ENCODE assay signal across 21 cellular contexts in the genomic region with DNA sequence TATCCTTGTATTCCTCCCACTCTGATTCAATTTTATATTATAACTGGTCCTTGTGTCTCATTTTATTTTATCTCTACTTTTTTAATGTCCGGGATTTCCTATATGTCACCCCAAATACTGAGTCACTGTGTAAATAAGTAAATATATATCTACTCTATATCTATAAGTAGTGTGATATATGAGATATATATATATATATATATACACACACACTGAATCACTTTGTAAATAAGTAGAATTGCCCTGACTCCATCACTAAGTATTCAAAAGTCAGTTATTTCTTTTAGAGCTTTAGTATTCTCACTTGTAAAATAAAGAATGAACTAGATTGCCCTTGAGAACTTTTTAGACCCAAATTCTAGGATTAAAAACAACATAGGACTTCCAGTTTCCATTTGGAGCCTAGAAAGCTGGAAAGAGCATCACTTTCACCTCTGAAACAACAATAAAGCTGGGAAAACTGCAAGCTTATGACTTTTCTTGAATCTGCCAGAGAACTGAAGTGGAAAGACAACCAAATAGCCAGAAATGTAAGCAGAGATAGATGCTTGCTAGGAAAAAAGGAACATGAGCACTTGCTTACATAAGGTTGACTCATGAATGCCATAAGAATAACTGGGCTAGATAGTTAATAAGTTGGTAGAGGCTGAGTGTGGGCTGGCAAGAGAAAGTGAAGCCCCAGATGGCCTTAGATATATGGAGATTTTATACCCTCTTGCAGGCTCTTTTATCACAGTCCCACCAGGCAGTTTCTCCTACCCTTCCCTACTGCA.
DNase-seq lines count a peak whose midpoint lies in the region; ATAC-seq and TF ChIP-seq lines count a peak whose summit lies in the region.
"Had no signal": no experiment of that assay in that cellular context is flagged by ENCODE, and none has a peak within 500 bp of the region (broad histone marks: within the 10 kb centered on the region; RNA-seq: fewer than 3 reads in every experiment).

No MANE protein-coding gene starts in this region.

- peak; percentile 83 for ATAC-seq in SK-N-SH treated with all-trans-retinoic acid at 6 μM for 48 hours
- ATAC-seq in natural killer cell treated with Interleukin-12 subunit alpha and Interleukin-12 subunit beta and Interleukin-15 and Interleukin-18, amount 100 ng/mL, for 72 hours, result no peak
- ATAC-seq in naive thymus-derived CD8-positive, alpha-beta T cell, result no peak
- ATAC-seq: activated naive CD4-positive, alpha-beta T cell treated with anti-CD3 and anti-CD28 coated beads, Interleukin-2, amount 50 U/mL, for 72 hours; left lobe of liver had no signal

- no peaks in the 10 kb centered on the region for H3K36me3 Mint-ChIP-seq in natural killer cell treated with Interleukin-12 subunit alpha and Interleukin-12 subunit beta and Interleukin-15 and Interleukin-18, amount 100 ng/mL, for 72 hours
- H3K36me3 Mint-ChIP-seq in naive thymus-derived CD8-positive, alpha-beta T cell, result no peaks in the 10 kb centered on the region
- H3K36me3 Mint-ChIP-seq: activated naive CD4-positive, alpha-beta T cell treated with anti-CD3 and anti-CD28 coated beads, Interleukin-2, amount 50 U/mL, for 72 hours had no signal

- no peaks in the 10 kb centered on the region for H3K4me1 ChIP-seq in fibroblast of lung (ENCODE audit: control insufficient read depth, extremely low read depth, insufficient read depth, low read length)

- no peak for TF ChIP-seq CTCF in fibroblast of lung (conservative IDR thresholded peaks at IDR 0.05 in 1 of 2, IDR thresholded peaks at IDR 0.05 in 1 of 2; ENCODE audit: low read depth in 1 of 2, low read length in 2 of 2)

- H3K9ac ChIP-seq in fibroblast of lung (ENCODE audit: insufficient read depth, low read length), result no peak overlapping the region

- H3K27me3 ChIP-seq in fibroblast of lung (ENCODE audit: control insufficient read depth, insufficient read depth, low read length), result no peaks in the 10 kb centered on the region

- H3K36me3 ChIP-seq in fibroblast of lung (ENCODE audit: control insufficient read depth, insufficient read depth, low read length), result no peaks in the 10 kb centered on the region

- H2AFZ ChIP-seq in fibroblast of lung (ENCODE audit: low read length), result no peak overlapping the region

- H3K27me3 Mint-ChIP-seq in natural killer cell treated with Interleukin-12 subunit alpha and Interleukin-12 subunit beta and Interleukin-15 and Interleukin-18, amount 100 ng/mL, for 72 hours, result no peaks in the 10 kb centered on the region
- H3K27me3 Mint-ChIP-seq in naive thymus-derived CD8-positive, alpha-beta T cell, result peaks cover 0 to 7% (median 4%) of the 10 kb centered on the region in 5 donors
- H3K27me3 Mint-ChIP-seq: activated CD4-positive, alpha-beta T cell treated with anti-CD3 and anti-CD28 coated beads, Interleukin-2, amount 10 ng/mL, durations not matched to agents 24 days and 14 days; B cell had no signal

- no peaks in the 10 kb centered on the region for H3K9me3 Mint-ChIP-seq in natural killer cell treated with Interleukin-12 subunit alpha and Interleukin-12 subunit beta and Interleukin-15 and Interleukin-18, amount 100 ng/mL, for 72 hours
- no peaks in the 10 kb centered on the region for H3K9me3 Mint-ChIP-seq in naive thymus-derived CD8-positive, alpha-beta T cell
- H3K9me3 Mint-ChIP-seq: activated CD4-positive, alpha-beta T cell treated with anti-CD3 and anti-CD28 coated beads, Interleukin-2, amount 10 ng/mL, durations not matched to agents 24 days and 14 days; activated naive CD4-positive, alpha-beta T cell treated with anti-CD3 and anti-CD28 coated beads, Interleukin-2, amount 50 U/mL, for 72 hours had no signal

- H4K20me1 ChIP-seq in fibroblast of lung (ENCODE audit: control insufficient read depth, extremely low read depth, insufficient read depth, low read length), result no peaks in the 10 kb centered on the region

- in situ Hi-C loops in Caki2 (cut with HindIII; ENCODE audit: low pct_unique_long_range_greater_than_20kb, low sequenced_read_pairs), result no loop called here

- no peaks in the 10 kb centered on the region for H3K4me1 Mint-ChIP-seq in natural killer cell treated with Interleukin-12 subunit alpha and Interleukin-12 subunit beta and Interleukin-15 and Interleukin-18, amount 100 ng/mL, for 72 hours (ENCODE audit: low read depth in 2 of 2)
- H3K4me1 Mint-ChIP-seq in naive thymus-derived CD8-positive, alpha-beta T cell, result no peaks in the 10 kb centered on the region
- H3K4me1 Mint-ChIP-seq: activated CD4-positive, alpha-beta T cell treated with anti-CD3 and anti-CD28 coated beads, Interleukin-2, amount 10 ng/mL, durations not matched to agents 24 days and 14 days; B cell had no signal

- DNase-seq in Caki2 (ENCODE audit: low read depth) (peak; percentile 37), fibroblast of lung (ENCODE audit: low read depth in 2 of 2) (peak; percentile 76 to 83), non-pigmented ciliary epithelial cell (ENCODE audit: low read depth) (peak; percentile 51), NCI-H128 (lab: John Stamatoyannopoulos, UW; ENCODE audit: unreplicated experiment) (no peak), NCI-H187 treated with DMSO at 0.1 percent for 48 hours (lab: John Stamatoyannopoulos, UW) (no peak)
- no peak for DNase-seq in natural killer cell treated with Interleukin-12 subunit alpha and Interleukin-12 subunit beta and Interleukin-15 and Interleukin-18, amount 100 ng/mL, for 72 hours (ENCODE audit: low spot score)
- no peak for DNase-seq in naive thymus-derived CD8-positive, alpha-beta T cell
- DNase-seq: activated CD4-positive, alpha-beta T cell treated with anti-CD3 and anti-CD28 coated beads, Interleukin-2, amount 10 ng/mL, durations not matched to agents 24 days and 14 days; activated T-cell treated with anti-CD3 and anti-CD28 coated beads, Interleukin-2, amount 50 U/mL, for 1 hour; cerebellar nuclear complex; DMS153; hippocampal formation; NCI-H2029 treated with DMSO at 0.1 percent for 48 hours; NCI-H526; OCI-M1; posterior cingulate gyrus; stimulated activated CD4-positive, alpha-beta T cell treated with anti-CD3 and anti-CD28 coated beads, Interleukin-15, amount 100 ng/mL, for 24 hours had no signal

- no peak overlapping the region for H3K4me3 ChIP-seq in fibroblast of lung (replicated peaks in 1 of 4; ENCODE audit: control extremely low read depth in 1 of 4, insufficient read depth in 1 of 4, low read depth in 3 of 4, low read length in 4 of 4)

- no peak overlapping the region for H3K4me2 ChIP-seq in fibroblast of lung (ENCODE audit: extremely low read depth, insufficient read depth, low read length)

- H3K27ac ChIP-seq in fibroblast of lung (ENCODE audit: insufficient read depth, low read length), result no peak overlapping the region

- POLR2A ChIA-PET in naive thymus-derived CD8-positive, alpha-beta T cell (lab: Charles Lee), result no interaction called here

- H3K27ac Mint-ChIP-seq in natural killer cell treated with Interleukin-12 subunit alpha and Interleukin-12 subunit beta and Interleukin-15 and Interleukin-18, amount 100 ng/mL, for 72 hours, result no peak overlapping the region
- no peak overlapping the region for H3K27ac Mint-ChIP-seq in naive thymus-derived CD8-positive, alpha-beta T cell
- H3K27ac Mint-ChIP-seq: activated CD4-positive, alpha-beta T cell treated with anti-CD3 and anti-CD28 coated beads, Interleukin-2, amount 10 ng/mL, durations not matched to agents 24 days and 14 days; activated naive CD4-positive, alpha-beta T cell treated with anti-CD3 and anti-CD28 coated beads, Interleukin-2, amount 50 U/mL, for 72 hours; B cell had no signal

- H3K4me3 Mint-ChIP-seq in natural killer cell treated with Interleukin-12 subunit alpha and Interleukin-12 subunit beta and Interleukin-15 and Interleukin-18, amount 100 ng/mL, for 72 hours, result no peak overlapping the region
- no peak overlapping the region for H3K4me3 Mint-ChIP-seq in naive thymus-derived CD8-positive, alpha-beta T cell
- H3K4me3 Mint-ChIP-seq: activated CD4-positive, alpha-beta T cell treated with anti-CD3 and anti-CD28 coated beads, Interleukin-2, amount 10 ng/mL, durations not matched to agents 24 days and 14 days; B cell had no signal

- H3K9me3 ChIP-seq in fibroblast of lung (ENCODE audit: control insufficient read depth, insufficient read depth, low read depth, low read length), result no peaks in the 10 kb centered on the region

- no peaks in the 10 kb centered on the region for H3K79me2 ChIP-seq in fibroblast of lung (ENCODE audit: control insufficient read depth, insufficient read depth, low read length)

TF ChIP-seq in SK-N-SH treated with all-trans-retinoic acid at 6 μM for 48 hours, 23 proteins besides CTCF, POLR2A, EP300 and RAD21:
- TF ChIP-seq ZC3H10 (CRISPR knock-in tag; IDR thresholded peaks at IDR 0.05), result no peak

Comparison
In these comparisons a context has a peak if more than half of its experiments do, and no peak if none do; other contexts are left out.
1. DNase-seq: peak in Caki2 (single experiment), fibroblast of lung (2 of 2) and non-pigmented ciliary epithelial cell (single experiment); none in natural killer cell treated with Interleukin-12 subunit alpha and Interleukin-12 subunit beta and Interleukin-15 and Interleukin-18, amount 100 ng/mL, for 72 hours (single experiment), naive thymus-derived CD8-positive, alpha-beta T cell (0 of 10), NCI-H128 (single experiment) and NCI-H187 treated with DMSO at 0.1 percent for 48 hours (single experiment).